In the genomic region with DNA sequence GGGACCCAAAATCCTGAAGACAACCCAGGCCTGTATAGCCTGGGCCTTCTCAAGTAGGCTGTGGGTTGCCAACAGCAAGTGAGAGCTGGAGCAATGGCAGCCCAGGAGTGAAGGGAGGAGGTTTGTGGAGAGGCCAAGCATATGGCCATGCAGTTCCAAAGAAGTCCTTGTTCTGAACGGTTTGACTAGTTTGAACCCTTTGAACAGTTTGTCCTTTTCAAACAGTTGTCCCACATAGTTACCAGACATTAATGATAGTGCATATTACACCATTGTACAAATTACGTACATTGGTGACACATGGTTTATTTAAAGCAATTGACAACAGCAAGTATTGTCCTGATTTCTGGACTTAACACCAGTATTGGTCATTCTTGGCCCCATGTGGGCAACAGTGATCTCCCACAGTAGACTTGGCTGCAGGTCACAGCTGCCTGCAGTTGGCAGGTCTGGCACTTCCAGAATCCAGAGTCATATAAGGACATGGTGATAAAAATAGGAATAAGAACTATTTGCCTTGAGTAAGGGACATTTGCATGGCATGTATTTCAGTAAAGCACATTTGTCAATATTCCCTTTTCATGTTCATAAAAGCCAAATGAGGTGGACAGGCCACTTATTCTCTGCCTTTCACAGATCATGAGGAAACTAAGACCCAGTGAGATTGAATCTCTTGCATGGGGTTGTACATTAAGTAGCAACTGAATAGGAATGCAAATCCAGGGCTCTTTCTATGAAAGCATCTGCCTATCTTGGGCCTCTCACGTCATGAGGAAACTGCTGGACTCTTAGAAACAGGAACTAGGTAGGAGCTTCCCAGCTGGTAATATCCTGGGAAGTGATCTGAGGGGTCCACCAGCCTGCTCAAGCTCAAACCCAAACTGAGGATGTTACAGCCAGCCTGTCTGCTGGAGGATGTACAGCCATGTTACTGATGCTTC, we compare ENCODE assay signal across 21 cellular contexts. TPM values are rescaled to one million over a fixed set of nuclear protein-coding genes. Genes with fewer than 3 reads are reported as not detected.
A peak's percentile ranks its signal among the peaks of the same experiment; 100 is the strongest.
DNase-seq lines count a peak whose midpoint lies in the region; ATAC-seq and TF ChIP-seq lines count a peak whose summit lies in the region.
"Had no signal": no experiment of that assay in that cellular context is flagged by ENCODE, and none has a peak within 500 bp of the region (broad histone marks: within the 10 kb centered on the region; RNA-seq: fewer than 3 reads in every experiment).

No MANE protein-coding gene starts in this region.

- peaks cover 77% of the 10 kb centered on the region for H3K4me1 Mint-ChIP-seq in dendritic cell treated with granulocyte-macrophage colony-stimulating factor and Interleukin-4, amounts not matched to agents 40 ng/mL and 50 ng/mL, for 4 days (ENCODE audit: low read depth)
- H3K4me1 Mint-ChIP-seq in H9, result no peaks in the 10 kb centered on the region

- H4K20me1 ChIP-seq in H9 (ENCODE audit: control insufficient read depth, insufficient read depth, insufficient read length), result no peaks in the 10 kb centered on the region

- no peak overlapping the region for H3K9ac ChIP-seq in H9 (ENCODE audit: extremely low read depth, insufficient read length, low read length)
- no peak overlapping the region for H3K9ac ChIP-seq in mesendoderm (ENCODE audit: low read length)

- TF ChIP-seq CTCF in LNCaP clone FGC (IDR thresholded peaks at IDR 0.05; ENCODE audit: control insufficient read depth, extremely low read depth, insufficient read depth) (no peak), psoas muscle (IDR thresholded peaks at IDR 0.05) (no peak), H9 (conservative IDR thresholded peaks at IDR 0.05) (no peak)

- H2BK15ac ChIP-seq in H9 (ENCODE audit: low read depth, low read length) (no peak overlapping the region), mesendoderm (replicated peaks; ENCODE audit: low read depth) (no peak overlapping the region)

- no peak overlapping the region for H3K14ac ChIP-seq in H9 (ENCODE audit: insufficient read depth, low read length)

- intact Hi-C loops in dendritic cell treated with granulocyte-macrophage colony-stimulating factor and Interleukin-4, amounts not matched to agents 40 ng/mL and 50 ng/mL, for 4 days (cut with micrococcal nuclease), result no loop called here
- intact Hi-C loops in left ventricle myocardium superior (cut with micrococcal nuclease), result no loop called here
- intact Hi-C loops in psoas muscle (cut with DNase I), result no loop called here

- H3K4ac ChIP-seq in H9 (ENCODE audit: low read depth, low read length) (no peak overlapping the region), mesendoderm (ENCODE audit: low read depth, low read length) (no peak overlapping the region)

- no peak overlapping the region for H3K4me3 Mint-ChIP-seq in dendritic cell treated with granulocyte-macrophage colony-stimulating factor and Interleukin-4, amounts not matched to agents 40 ng/mL and 50 ng/mL, for 4 days
- H3K4me3 Mint-ChIP-seq in H9, result no peak overlapping the region

- H3K4me1 ChIP-seq in psoas muscle (peaks cover 12% of the 10 kb centered on the region), H9 (ENCODE audit: insufficient read depth, low read length) (no peaks in the 10 kb centered on the region), mesendoderm (ENCODE audit: control insufficient read depth, low read depth, low read length) (no peaks in the 10 kb centered on the region)
- H3K4me1 ChIP-seq: SJSA1 had no signal

- H3K79me2 ChIP-seq in H9 (ENCODE audit: insufficient read depth, low read length) (no peaks in the 10 kb centered on the region), mesendoderm (ENCODE audit: control insufficient read depth, insufficient read depth, low read length) (no peaks in the 10 kb centered on the region)

- H2BK5ac ChIP-seq in H9 (ENCODE audit: insufficient read length, low read length) (no peak overlapping the region), mesendoderm (ENCODE audit: low read length) (no peak overlapping the region)

- H4K91ac ChIP-seq in H9 (ENCODE audit: insufficient read length, low read depth, low read length), result no peak overlapping the region

- no peak overlapping the region for H3K4me3 ChIP-seq in LNCaP clone FGC (ENCODE audit: low read depth, low read length)
- H3K4me3 ChIP-seq in psoas muscle, result no peak overlapping the region
- no peak overlapping the region for H3K4me3 ChIP-seq in mesendoderm (ENCODE audit: low read length)
- H3K4me3 ChIP-seq: Peyer's patch, SJSA1 had no signal

- H3K36me3 Mint-ChIP-seq in dendritic cell treated with granulocyte-macrophage colony-stimulating factor and Interleukin-4, amounts not matched to agents 40 ng/mL and 50 ng/mL, for 4 days (ENCODE audit: low read depth), result peaks cover 94% of the 10 kb centered on the region
- no peaks in the 10 kb centered on the region for H3K36me3 Mint-ChIP-seq in H9 (ENCODE audit: insufficient read depth in 1 of 3, low read depth in 3 of 3)

- H3K27me3 ChIP-seq in psoas muscle (ENCODE audit: insufficient read depth in 3 of 3, low read length in 2 of 3), result no peaks in the 10 kb centered on the region
- H3K27me3 ChIP-seq in H9 (ENCODE audit: insufficient read depth, low read length), result no peaks in the 10 kb centered on the region
- no peaks in the 10 kb centered on the region for H3K27me3 ChIP-seq in mesendoderm (ENCODE audit: insufficient read depth, low read length, poor library complexity)
- H3K27me3 ChIP-seq: Peyer's patch had no signal

- ATAC-seq in left ventricle myocardium superior (peak; percentile 92), psoas muscle (peak; percentile 87 to 96 (median 94)), HG02885 (IDR thresholded peaks at IDR 0.05; ENCODE audit: poor library complexity, unreplicated experiment) (no peak)

- H3K4me2 ChIP-seq in H9 (ENCODE audit: insufficient read depth, insufficient read length, low read length) (no peak overlapping the region), mesendoderm (ENCODE audit: low read length) (no peak overlapping the region)

- H3K9me3 ChIP-seq in psoas muscle (no peaks in the 10 kb centered on the region), H9 (ENCODE audit: control insufficient read depth, low read depth, low read length) (no peaks in the 10 kb centered on the region)
- H3K9me3 ChIP-seq: Peyer's patch, SJSA1 had no signal

- no peak overlapping the region for H2BK120ac ChIP-seq in H9 (ENCODE audit: low read depth, low read length, poor library complexity, severe bottlenecking)
- H2BK120ac ChIP-seq in mesendoderm (ENCODE audit: low read depth, low read length), result no peak overlapping the region

- H2AFZ ChIP-seq in H9 (ENCODE audit: low read length), result no peak overlapping the region

- no peak overlapping the region for H3K23ac ChIP-seq in H9 (ENCODE audit: insufficient read length, low read depth, low read length)
- H3K23ac ChIP-seq in mesendoderm (ENCODE audit: low read length), result no peak overlapping the region

- peaks cover 9% of the 10 kb centered on the region for H3K27me3 Mint-ChIP-seq in dendritic cell treated with granulocyte-macrophage colony-stimulating factor and Interleukin-4, amounts not matched to agents 40 ng/mL and 50 ng/mL, for 4 days
- peaks cover 17% of the 10 kb centered on the region for H3K27me3 Mint-ChIP-seq in H9 (ENCODE audit: low read depth)

- no peak overlapping the region for H3K18ac ChIP-seq in H9 (ENCODE audit: insufficient read length, low read depth, low read length)
- H3K18ac ChIP-seq in mesendoderm (ENCODE audit: low read length), result no peak overlapping the region

- peak overlapping the region; percentile 50 for H3K27ac ChIP-seq in psoas muscle
- no peak overlapping the region for H3K27ac ChIP-seq in H9 (ENCODE audit: insufficient read length, low read depth, low read length)
- no peak overlapping the region for H3K27ac ChIP-seq in mesendoderm (ENCODE audit: low read depth, low read length)
- H3K27ac ChIP-seq: C4-2B, Peyer's patch, SJSA1 had no signal

- H2BK20ac ChIP-seq in H9 (ENCODE audit: low read depth, low read length, poor library complexity, severe bottlenecking), result no peak overlapping the region

- no peaks in the 10 kb centered on the region for H3K36me3 ChIP-seq in psoas muscle (ENCODE audit: insufficient read depth in 1 of 2, low read depth in 1 of 2)
- no peaks in the 10 kb centered on the region for H3K36me3 ChIP-seq in mesendoderm (ENCODE audit: control insufficient read depth, insufficient read depth, low read length)
- H3K36me3 ChIP-seq: Peyer's patch, SJSA1 had no signal

- H4K5ac ChIP-seq in H9 (ENCODE audit: insufficient read length, low read depth, low read length), result no peak overlapping the region
- H4K5ac ChIP-seq in mesendoderm (ENCODE audit: low read length), result no peak overlapping the region

- peak overlapping the region; percentile 85 for H3K27ac Mint-ChIP-seq in dendritic cell treated with granulocyte-macrophage colony-stimulating factor and Interleukin-4, amounts not matched to agents 40 ng/mL and 50 ng/mL, for 4 days
- no peak overlapping the region for H3K27ac Mint-ChIP-seq in H9

- no peak overlapping the region for H2AK5ac ChIP-seq in H9 (ENCODE audit: insufficient read length, low read length)
- H2AK5ac ChIP-seq in mesendoderm (ENCODE audit: low read length), result no peak overlapping the region

- H3K56ac ChIP-seq in H9 (ENCODE audit: insufficient read length, low read depth, low read length), result no peak overlapping the region
- no peak overlapping the region for H3K56ac ChIP-seq in mesendoderm (ENCODE audit: low read length)

- DNase-seq in LNCaP clone FGC (ENCODE audit: low read depth) (peak; percentile 57), left ventricle myocardium superior (peak; percentile 54), psoas muscle (peak; percentile 37 to 67), H9 (no peak), mesendoderm (no peak), NCI-H1092 treated with DMSO at 0.1 percent for 48 hours (lab: John Stamatoyannopoulos, UW) (no peak)
- DNase-seq: GDM1, MM.1S, NCI-H1048, NCI-H146, NCI-H2029, NCI-H226, NCI-H524, Peyer's patch had no signal

- H4K8ac ChIP-seq in H9 (replicated peaks; ENCODE audit: insufficient read length, low read depth, low read length) (no peak overlapping the region), mesendoderm (ENCODE audit: low read depth, low read length) (no peak overlapping the region)

- no peak overlapping the region for H2BK12ac ChIP-seq in H9 (ENCODE audit: insufficient read length, low read depth, low read length)

- H3K79me1 ChIP-seq in H9 (ENCODE audit: insufficient read depth, low read depth, low read length, poor library complexity, severe bottlenecking) (no peaks in the 10 kb centered on the region), mesendoderm (ENCODE audit: low read length) (no peaks in the 10 kb centered on the region)

- H3K23me2 ChIP-seq in H9 (ENCODE audit: insufficient read length, low read depth, low read length, poor library complexity, severe bottlenecking), result no peaks in the 10 kb centered on the region

- WGBS in psoas muscle, 3 donors, result 19 to 30% (median 28%) methylated on average over 3 of the region's 3 CpGs
- WGBS in H9 (ENCODE audit: extremely low coverage, insufficient read length, low lambda C conversion rate), result no CpG with 5 or more reads among the region's 3 CpGs
- no CpG with 5 or more reads among the region's 3 CpGs for WGBS in mesendoderm (ENCODE audit: extremely low coverage, insufficient coverage, low lambda C conversion rate)

- H3T11ph ChIP-seq in H9 (ENCODE audit: low read length), result no peak overlapping the region

- no peaks in the 10 kb centered on the region for H3K9me3 Mint-ChIP-seq in dendritic cell treated with granulocyte-macrophage colony-stimulating factor and Interleukin-4, amounts not matched to agents 40 ng/mL and 50 ng/mL, for 4 days
- H3K9me3 Mint-ChIP-seq in H9, result no peaks in the 10 kb centered on the region

RNA-seq across cellular contexts. Expression of gene SLC25A48, which starts 30.3 kb away (rescaled TPM):
- total RNA-seq in left ventricle myocardium superior (0.40 TPM), psoas muscle (1 to 10 TPM in 3 of 4 donors, not detected in 1; 1.7 to 9.5 (median 3.6) TPM), H9 (2021) (0.46 and 0.66 TPM in 2 replicates)
- 1 to 10 TPM; 5.6 to 9.6 (median 5.6) TPM for polyA plus RNA-seq in psoas muscle
- 3.8 TPM for polyA plus RNA-seq in mesendoderm (2013, experiment 1 of 2)
- 4.1 TPM for polyA plus RNA-seq in mesendoderm (2013, experiment 2 of 2)
- total RNA-seq: H4, LHCN-M2, OCI-LY7, SJSA1 had no signal

RNA-seq across cellular contexts. Expression of gene IL9, which starts 30.9 kb away (rescaled TPM):
- not detected for total RNA-seq in left ventricle myocardium superior
- total RNA-seq in psoas muscle, result not detected
- not detected for polyA plus RNA-seq in psoas muscle
- not detected in 2 replicates for total RNA-seq in H9 (2021)
- not detected for polyA plus RNA-seq in mesendoderm (2013, experiment 1 of 2)
- polyA plus RNA-seq in mesendoderm (2013, experiment 2 of 2), result not detected
- total RNA-seq: H4, LHCN-M2, OCI-LY7, Peyer's patch, SJSA1 had no signal

Comparison
In these comparisons a context has a peak if more than half of its experiments do, and no peak if none do; other contexts are left out.
1. DNase-seq: peak in LNCaP clone FGC (single experiment), left ventricle myocardium superior (single experiment) and psoas muscle (2 of 2); none in H9 (single experiment), mesendoderm (single experiment) and NCI-H1092 treated with DMSO at 0.1 percent for 48 hours (single experiment).